In genomic region chr7:47039089-47039648, GRCh38 we compare ENCODE assay signal across 1 cellular context.
TF ChIP-seq lines count a peak whose summit lies in the region.

No MANE protein-coding gene starts in this region.

TF ChIP-seq in GM23338, 12 proteins besides CTCF, POLR2A, EP300 and RAD21 (continued from another document):
- no peak for TF ChIP-seq ZNF114 (CRISPR knock-in tag; IDR thresholded peaks at IDR 0.05)
- TF ChIP-seq JUNB (IDR thresholded peaks at IDR 0.05; ENCODE audit: unreplicated experiment), result no peak
- TF ChIP-seq CREB1 (CRISPR knock-in tag; IDR thresholded peaks at IDR 0.05; ENCODE audit: low read depth), result no peak
- no peak for TF ChIP-seq NANOG (IDR thresholded peaks at IDR 0.05; ENCODE audit: borderline replicate concordance)
- TF ChIP-seq STAT1 (IDR thresholded peaks at IDR 0.05; ENCODE audit: unreplicated experiment), result no peak
- TF ChIP-seq POLR2AphosphoS5 (IDR thresholded peaks at IDR 0.05; ENCODE audit: low read depth), result no peak
- TF ChIP-seq ETS1 (IDR thresholded peaks at IDR 0.05), result no peak
